28 cellular contexts compared by ENCODE assay signal in genomic region chr9:85151247-85151646, GRCh38.
"Had no signal": no experiment of that assay in that cellular context is flagged by ENCODE, and none has a peak within 500 bp of the region (broad histone marks: within the 10 kb centered on the region; RNA-seq: fewer than 3 reads in every experiment).

No MANE protein-coding gene starts in this region.

- H3K27me3 ChIP-seq: left lung, neural progenitor cell, neutrophil, stomach, testis, thyroid gland, transverse colon, upper lobe of right lung had no signal

- H3K4me1 Mint-ChIP-seq: naive thymus-derived CD8-positive, alpha-beta T cell; neural progenitor cell; stimulated activated naive B cell treated with anti-CD40 and anti-IgM and Interleukin-4, amounts not matched to agents 10 μg/mL and 1 μg/mL and 100 μg/mL, for 72 hours had no signal

- H3K27ac ChIP-seq: left lung, lower lobe of right lung, neural progenitor cell, neutrophil, parathyroid adenoma, prostate gland, skin epidermis, stomach, testis, thyroid gland, transverse colon, upper lobe of right lung had no signal

- H3K9me3 Mint-ChIP-seq: nephron progenitor cell, neural progenitor cell had no signal

- H3K36me3 ChIP-seq: left lung, lower lobe of right lung, neural progenitor cell, neutrophil, prostate gland, stomach, thyroid gland, transverse colon, upper lobe of right lung had no signal

- H3K79me2 ChIP-seq: parathyroid adenoma had no signal

- DNase-seq: kidney glomerular epithelial cell; left cardiac atrium; left lung; lower lobe of right lung; mammary epithelial cell; mesenchymal stem cell; naive thymus-derived CD8-positive, alpha-beta T cell; nephron progenitor cell; occipital lobe; retina; right cardiac atrium; stimulated activated CD4-positive, alpha-beta T cell treated with anti-CD3 and anti-CD28 coated beads, Interleukin-12 subunit alpha, Interleukin-12 subunit beta, amount 100 ng/mL, for 4 hours; stimulated activated CD4-positive, alpha-beta T cell treated with anti-CD3 and anti-CD28 coated beads, Interleukin-15, amount 100 ng/mL, for 24 hours; stimulated activated CD4-positive, alpha-beta T cell treated with anti-CD3 and anti-CD28 coated beads, Interleukin-2, amount 100 ng/mL, for 24 hours; stimulated activated CD4-positive, alpha-beta T cell treated with anti-CD3 and anti-CD28 coated beads, Interleukin-4, amount 100 ng/mL, for 1 hour; stimulated activated naive B cell treated with anti-CD40 and anti-IgM and Interleukin-4, amounts not matched to agents 10 μg/mL and 1 μg/mL and 100 μg/mL, for 72 hours; stimulated activated naive CD8-positive, alpha-beta T cell treated with anti-CD3 and anti-CD28 coated beads, Interleukin-15, Interleukin-2, amounts not matched to agents 100 U/mL and 50 U/mL, for 24 hours; stomach; testis; thyroid gland; transverse colon; upper lobe of right lung had no signal

- H3K9me3 ChIP-seq: left lung, lower lobe of right lung, neutrophil, prostate gland, stomach, testis, thyroid gland, transverse colon, upper lobe of right lung had no signal

- H3K27ac Mint-ChIP-seq: naive thymus-derived CD8-positive, alpha-beta T cell; nephron progenitor cell; neural progenitor cell; stimulated activated naive B cell treated with anti-CD40 and anti-IgM and Interleukin-4, amounts not matched to agents 10 μg/mL and 1 μg/mL and 100 μg/mL, for 72 hours had no signal

- H3K4me3 ChIP-seq: left lung, lower lobe of right lung, neural progenitor cell, prostate gland, skin epidermis, stomach, testis, thyroid gland, transverse colon, upper lobe of right lung had no signal

- H3K4me2 ChIP-seq: neural progenitor cell had no signal

- H3K9ac ChIP-seq: neural progenitor cell, parathyroid adenoma had no signal

- H3K4me1 ChIP-seq: left lung, lower lobe of right lung, neural progenitor cell, parathyroid adenoma, prostate gland, stomach, testis, thyroid gland, transverse colon, upper lobe of right lung had no signal

- ATAC-seq: left cardiac atrium; left lung; lower lobe of right lung; naive thymus-derived CD8-positive, alpha-beta T cell; right cardiac atrium; sciatic nerve; stimulated activated naive B cell treated with anti-CD40 and anti-IgM and Interleukin-4, amounts not matched to agents 10 μg/mL and 1 μg/mL and 100 μg/mL, for 72 hours; stimulated activated naive CD8-positive, alpha-beta T cell treated with anti-CD3 and anti-CD28 coated beads, Interleukin-15, Interleukin-2, amounts not matched to agents 100 U/mL and 50 U/mL, for 24 hours; upper lobe of right lung had no signal

- H3K4me3 Mint-ChIP-seq: naive thymus-derived CD8-positive, alpha-beta T cell; nephron progenitor cell; neural progenitor cell; stimulated activated naive B cell treated with anti-CD40 and anti-IgM and Interleukin-4, amounts not matched to agents 10 μg/mL and 1 μg/mL and 100 μg/mL, for 72 hours had no signal

- H2AFZ ChIP-seq: parathyroid adenoma had no signal

- H3K36me3 Mint-ChIP-seq: naive thymus-derived CD8-positive, alpha-beta T cell; neural progenitor cell; stimulated activated naive B cell treated with anti-CD40 and anti-IgM and Interleukin-4, amounts not matched to agents 10 μg/mL and 1 μg/mL and 100 μg/mL, for 72 hours had no signal
